1 cellular context compared by ENCODE assay signal in the genomic region with DNA sequence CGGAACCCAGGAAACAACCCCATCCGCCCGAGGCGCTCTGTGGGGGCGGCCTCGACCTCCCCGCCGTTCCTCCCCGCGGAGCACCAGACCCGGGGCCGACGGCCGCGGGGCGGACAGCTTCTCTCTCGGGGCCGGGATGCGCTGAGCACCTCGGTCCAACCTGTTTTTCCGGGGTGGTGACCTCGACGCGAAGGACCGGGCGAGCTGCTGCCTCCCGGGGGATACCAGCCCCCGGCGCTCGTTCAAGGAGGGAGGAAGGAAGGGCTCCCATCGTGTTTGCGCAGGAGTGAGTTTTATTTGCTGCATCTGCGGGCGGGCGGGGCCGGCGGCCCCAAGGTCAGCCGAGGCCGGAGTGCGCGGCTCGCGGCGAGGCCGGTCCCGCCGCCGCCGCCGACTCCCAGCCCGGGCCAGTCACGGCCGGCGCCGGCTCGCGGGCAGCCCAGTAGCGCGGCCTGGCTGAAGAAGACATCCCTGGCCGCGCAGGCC.
TF ChIP-seq lines count a peak whose summit lies in the region.

No MANE protein-coding gene starts in this region.

TF ChIP-seq in endothelial cell of umbilical vein, 7 proteins besides CTCF, POLR2A, EP300 and RAD21:
- TF ChIP-seq MYC (IDR thresholded peaks at IDR 0.05; ENCODE audit: low read depth, low read length) (no peak), POLR2AphosphoS5 (IDR thresholded peaks at IDR 0.05; ENCODE audit: insufficient read depth, low read depth, low read length) (no peak), GATA2 (IDR thresholded peaks at IDR 0.05; ENCODE audit: insufficient read depth, insufficient read length, low read depth, low read length) (no peak), JUN (IDR thresholded peaks at IDR 0.05; ENCODE audit: borderline replicate concordance, insufficient read depth, insufficient read length, low read depth) (no peak), EZH2 (IDR thresholded peaks at IDR 0.05; ENCODE audit: borderline replicate concordance, low read depth, low read length, severe bottlenecking) (no peak), FOS (IDR thresholded peaks at IDR 0.05; ENCODE audit: borderline replicate concordance, insufficient read depth, low read length) (no peak)
- TF ChIP-seq, protein P1, sequence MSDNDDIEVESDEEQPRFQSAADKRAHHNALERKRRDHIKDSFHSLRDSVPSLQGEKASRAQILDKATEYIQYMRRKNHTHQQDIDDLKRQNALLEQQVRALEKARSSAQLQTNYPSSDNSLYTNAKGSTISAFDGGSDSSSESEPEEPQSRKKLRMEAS (IDR thresholded peaks at IDR 0.05; ENCODE audit: insufficient read depth, insufficient read length) = no peak
